Comparison of ENCODE assay signal across 14 cellular contexts in genomic region chr3:57017481-57017880, GRCh38. TPM values are rescaled to one million over a fixed set of nuclear protein-coding genes. Genes with fewer than 3 reads are reported as not detected.
DNase-seq lines count a peak whose midpoint lies in the region; FAIRE-seq and TF ChIP-seq lines count a peak whose summit lies in the region.
"Had no signal": no experiment of that assay in that cellular context is flagged by ENCODE, and none has a peak within 500 bp of the region (broad histone marks: within the 10 kb centered on the region; RNA-seq: fewer than 3 reads in every experiment).

No MANE protein-coding gene starts in this region.

- FAIRE-seq in RCC 7860 (lab: Jason Lieb, UNC): no peak

- H4K20me1 ChIP-seq in fibroblast of lung (ENCODE audit: control insufficient read depth, extremely low read depth, insufficient read depth, low read length): no peaks in the 10 kb centered on the region

- no peaks in the 10 kb centered on the region for H3K9me3 Mint-ChIP-seq in mesothelial cell of epicardium
- H3K9me3 Mint-ChIP-seq: stimulated activated effector memory CD8-positive, alpha-beta T cell treated with anti-CD3 and anti-CD28 coated beads, Interleukin-12 subunit alpha, Interleukin-12 subunit beta, amount 100 ng/mL, for 72 hours had no signal

- peak overlapping the region; percentile 9 for H3K14ac ChIP-seq in trophoblast cell (ENCODE audit: low read length)

- WGBS in trophoblast cell (ENCODE audit: extremely low coverage, insufficient coverage, insufficient read length): no CpG with 5 or more reads among the region's 7 CpGs

- H2AFZ ChIP-seq in fibroblast of lung (ENCODE audit: low read length): no peak overlapping the region
- no peak overlapping the region for H2AFZ ChIP-seq in trophoblast cell (ENCODE audit: insufficient read depth, low read length, poor library complexity)

- DNase-seq in ELR (ENCODE audit: low read depth) (peak; percentile 5), RCC 7860 (ENCODE audit: low spot score) (peak; percentile 71), fibroblast of lung (ENCODE audit: low read depth in 2 of 2) (peak; percentile 36 to 65), trophoblast cell (peak in 1 of 2 donors; percentile 38), mesothelial cell of epicardium (ENCODE audit: low spot score in 2 of 2, unreplicated experiment in 2 of 2) (no peak), NCI-H2081 treated with DMSO at 0.1 percent for 48 hours (lab: John Stamatoyannopoulos, UW) (no peak), activated gamma-delta T cell treated with Interleukin-2 at 50 U/mL for 16 hours (no peak)
- no peak for DNase-seq in activated T-cell treated with anti-CD3 and anti-CD28 coated beads, Interleukin-2, amount 50 U/mL, for 48 hours
- DNase-seq: activated CD4-positive, alpha-beta T cell treated with anti-CD3 and anti-CD28 coated beads, Interleukin-2, amount 50 U/mL, for 4 hours; left lung; NCI-H1694 treated with DMSO at 0.1 percent for 48 hours; spleen had no signal

- H3K79me2 ChIP-seq in fibroblast of lung (ENCODE audit: control insufficient read depth, insufficient read depth, low read length) (no peaks in the 10 kb centered on the region), trophoblast cell (ENCODE audit: control insufficient read depth, insufficient read depth, low read length, poor library complexity) (no peaks in the 10 kb centered on the region)

- H3K79me1 ChIP-seq in trophoblast cell (ENCODE audit: low read length): peaks cover 11% of the 10 kb centered on the region

- H3K4me3 Mint-ChIP-seq in mesothelial cell of epicardium: no peak overlapping the region
- H3K4me3 Mint-ChIP-seq: stimulated activated effector memory CD8-positive, alpha-beta T cell treated with anti-CD3 and anti-CD28 coated beads, Interleukin-12 subunit alpha, Interleukin-12 subunit beta, amount 100 ng/mL, for 72 hours had no signal

- peaks cover 3% of the 10 kb centered on the region for H3K4me1 ChIP-seq in fibroblast of lung (ENCODE audit: control insufficient read depth, extremely low read depth, insufficient read depth, low read length)
- peaks cover 9 to 14% of the 10 kb centered on the region in 2 experiments for H3K4me1 ChIP-seq in trophoblast cell (ENCODE audit: control insufficient read depth in 1 of 2, insufficient read depth in 2 of 2, low read length in 2 of 2)
- H3K4me1 ChIP-seq: left lung had no signal

- H3K9me3 ChIP-seq in fibroblast of lung (ENCODE audit: control insufficient read depth, insufficient read depth, low read depth, low read length) (no peaks in the 10 kb centered on the region), trophoblast cell (ENCODE audit: insufficient read depth, low read depth, low read length) (peaks cover 5% of the 10 kb centered on the region)
- H3K9me3 ChIP-seq: esophagus muscularis mucosa, left lung had no signal

- H3K27me3 ChIP-seq in fibroblast of lung (ENCODE audit: control insufficient read depth, insufficient read depth, low read length) (no peaks in the 10 kb centered on the region), trophoblast cell (ENCODE audit: insufficient read depth, low read length) (no peaks in the 10 kb centered on the region)
- H3K27me3 ChIP-seq: esophagus muscularis mucosa, left lung, spleen had no signal

- H2AK5ac ChIP-seq in trophoblast cell (ENCODE audit: low read length): peak overlapping the region; percentile 12

- H2BK12ac ChIP-seq in trophoblast cell (ENCODE audit: low read length): peak overlapping the region; percentile 14

- H3K36me3 Mint-ChIP-seq in mesothelial cell of epicardium: no peaks in the 10 kb centered on the region
- H3K36me3 Mint-ChIP-seq: stimulated activated effector memory CD8-positive, alpha-beta T cell treated with anti-CD3 and anti-CD28 coated beads, Interleukin-12 subunit alpha, Interleukin-12 subunit beta, amount 100 ng/mL, for 72 hours had no signal

- no peak overlapping the region for H3K9ac ChIP-seq in fibroblast of lung (ENCODE audit: insufficient read depth, low read length)
- H3K9ac ChIP-seq in trophoblast cell (ENCODE audit: low read length): no peak overlapping the region

- peak overlapping the region; percentile 23 for H2BK5ac ChIP-seq in trophoblast cell (ENCODE audit: low read depth, low read length, poor library complexity)

- no peak overlapping the region for H3K27ac Mint-ChIP-seq in mesothelial cell of epicardium
- H3K27ac Mint-ChIP-seq: stimulated activated effector memory CD8-positive, alpha-beta T cell treated with anti-CD3 and anti-CD28 coated beads, Interleukin-12 subunit alpha, Interleukin-12 subunit beta, amount 100 ng/mL, for 72 hours had no signal

- H3K4ac ChIP-seq in trophoblast cell (ENCODE audit: low read depth, low read length): no peak overlapping the region

- no peak overlapping the region for H4K8ac ChIP-seq in trophoblast cell (ENCODE audit: low read depth, low read length)

- H2BK120ac ChIP-seq in trophoblast cell (ENCODE audit: insufficient read depth, low read length, poor library complexity): no peak overlapping the region

- TF ChIP-seq CTCF in fibroblast of lung (conservative IDR thresholded peaks at IDR 0.05 in 1 of 2, IDR thresholded peaks at IDR 0.05 in 1 of 2; ENCODE audit: low read depth in 1 of 2, low read length in 2 of 2) (no peak), mesothelial cell of epicardium (IDR thresholded peaks at IDR 0.05; ENCODE audit: unreplicated experiment) (no peak)

- peaks cover 21% of the 10 kb centered on the region for H3K4me1 Mint-ChIP-seq in mesothelial cell of epicardium
- H3K4me1 Mint-ChIP-seq: stimulated activated effector memory CD8-positive, alpha-beta T cell treated with anti-CD3 and anti-CD28 coated beads, Interleukin-12 subunit alpha, Interleukin-12 subunit beta, amount 100 ng/mL, for 72 hours had no signal

- H3K23ac ChIP-seq in trophoblast cell (ENCODE audit: low read length): no peak overlapping the region

- H3K4me3 ChIP-seq in fibroblast of lung (replicated peaks in 1 of 4; ENCODE audit: control extremely low read depth in 1 of 4, insufficient read depth in 1 of 4, low read depth in 3 of 4, low read length in 4 of 4) (no peak overlapping the region), trophoblast cell (ENCODE audit: low read depth, low read length) (no peak overlapping the region)
- H3K4me3 ChIP-seq: esophagus muscularis mucosa, left lung, spleen had no signal

- H3K4me2 ChIP-seq in fibroblast of lung (ENCODE audit: extremely low read depth, insufficient read depth, low read length): no peak overlapping the region
- H3K4me2 ChIP-seq in trophoblast cell (ENCODE audit: low read length): no peak overlapping the region

- H3K27ac ChIP-seq in fibroblast of lung (ENCODE audit: insufficient read depth, low read length) (no peak overlapping the region), trophoblast cell (ENCODE audit: low read depth, low read length) (no peak overlapping the region)
- H3K27ac ChIP-seq: left lung, spleen had no signal

- no peaks in the 10 kb centered on the region for H3K27me3 Mint-ChIP-seq in mesothelial cell of epicardium (ENCODE audit: low read depth)

- no peak overlapping the region for H4K12ac ChIP-seq in trophoblast cell (ENCODE audit: low read depth, low read length)

- no peaks in the 10 kb centered on the region for H3K36me3 ChIP-seq in fibroblast of lung (ENCODE audit: control insufficient read depth, insufficient read depth, low read length)
- no peaks in the 10 kb centered on the region for H3K36me3 ChIP-seq in trophoblast cell (ENCODE audit: control insufficient read depth in 1 of 2, insufficient read depth in 2 of 2, low read length in 2 of 2)
- H3K36me3 ChIP-seq: esophagus muscularis mucosa, left lung, spleen had no signal

- H3K18ac ChIP-seq in trophoblast cell (ENCODE audit: low read length): peak overlapping the region; percentile 43

- no peak overlapping the region for H4K91ac ChIP-seq in trophoblast cell (ENCODE audit: low read depth, low read length)

RNA-seq across cellular contexts. Expression of gene SPATA12, which starts 43.0 kb away (rescaled TPM):
- total RNA-seq in fibroblast of lung (not detected in 2 replicates), mesothelial cell of epicardium (not detected in 3 replicates)
- polyA plus RNA-seq in fibroblast of lung: 0.02 TPM in 1 of 2 replicates, not detected in the other
- polyA plus RNA-seq in fibroblast of lung (2012): 0.06 TPM in 1 of 2 replicates, not detected in the other
- not detected in 2 replicates for polyA minus RNA-seq in fibroblast of lung (ENCODE audit: low replicate concordance)
- 0.05 and 0.07 TPM in 2 replicates for polyA plus RNA-seq in trophoblast cell (2013)

Comparison
In these comparisons a context has a peak if more than half of its experiments do, and no peak if none do; other contexts are left out.
1. DNase-seq: peak in ELR (single experiment), RCC 7860 (single experiment) and fibroblast of lung (2 of 2); none in mesothelial cell of epicardium (0 of 2), NCI-H2081 treated with DMSO at 0.1 percent for 48 hours (single experiment), activated gamma-delta T cell treated with Interleukin-2 at 50 U/mL for 16 hours (single experiment) and activated T-cell treated with anti-CD3 and anti-CD28 coated beads, Interleukin-2, amount 50 U/mL, for 48 hours (0 of 2).